Comparison of ENCODE assay signal across 8 cellular contexts in the genomic region with DNA sequence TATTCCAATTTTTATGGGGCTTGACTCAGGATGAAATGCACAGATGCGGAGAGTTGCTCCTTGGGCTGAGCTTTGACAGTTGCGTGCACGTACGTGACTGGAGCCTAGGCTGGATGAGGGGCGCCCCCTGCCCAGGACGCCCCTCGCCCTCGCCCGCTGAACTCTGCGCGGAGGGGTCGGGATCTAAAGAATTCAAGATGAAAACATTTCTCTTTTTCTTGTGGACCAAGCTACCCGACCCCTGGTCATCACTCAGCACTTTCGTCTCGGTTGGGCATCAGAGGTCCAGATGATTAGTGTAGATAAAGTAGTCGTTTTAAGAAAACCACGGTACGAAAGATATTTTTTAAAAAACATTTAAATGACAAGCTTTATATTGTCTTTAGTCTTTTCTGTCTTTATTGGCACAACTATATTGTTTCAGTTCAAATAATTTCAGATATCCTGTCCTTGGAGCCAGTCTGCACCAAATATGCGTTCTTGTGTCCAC. TPM values are rescaled to one million over a fixed set of nuclear protein-coding genes. Genes with fewer than 3 reads are reported as not detected.
DNase-seq lines count a peak whose midpoint lies in the region; ATAC-seq and TF ChIP-seq lines count a peak whose summit lies in the region.

No MANE protein-coding gene starts in this region.

- 9% methylated on average over 19 of the region's 19 CpGs for WGBS in prostate gland

- H3K27ac ChIP-seq in SK-N-MC, result no peak overlapping the region
- peak overlapping the region; percentile 62 to 73 for H3K27ac ChIP-seq in prostate gland

- H3K9me3 ChIP-seq in SK-N-MC (ENCODE audit: low read depth, low read length) (no peaks in the 10 kb centered on the region), prostate gland (no peaks in the 10 kb centered on the region)

- TF ChIP-seq POLR2A in prostate gland (IDR thresholded peaks at IDR 0.05), result no peak

- H3K36me3 ChIP-seq in SK-N-MC (ENCODE audit: insufficient read depth, low read length) (0 out of 2 replicates have a peak, but pooled peaks cover 2% of the 10 kb centered on the region), prostate gland (no peaks in the 10 kb centered on the region)

- intact Hi-C loops in prostate gland (cut with DNase I), result no loop called here

- peak overlapping the region; percentile 86 for H3K4me3 ChIP-seq in AG10803 (ENCODE audit: low read length)
- H3K4me3 ChIP-seq in SK-N-MC, result peak overlapping the region; percentile 75
- H3K4me3 ChIP-seq in fibroblast of mammary gland (ENCODE audit: control insufficient read depth, low read depth, low read length), result peak overlapping the region; percentile 88
- H3K4me3 ChIP-seq in prostate gland, result peak overlapping the region; percentile 78 to 93

- H3K9ac ChIP-seq in SK-N-MC (ENCODE audit: insufficient read length), result peak overlapping the region; percentile 74

- TF ChIP-seq CTCF in AG10803 (conservative IDR thresholded peaks at IDR 0.05; ENCODE audit: low read length) (no peak), fibroblast of mammary gland (conservative IDR thresholded peaks at IDR 0.05; ENCODE audit: control insufficient read depth, insufficient read depth, low read depth, low read length) (no peak), prostate gland (IDR thresholded peaks at IDR 0.05) (no peak)

- ATAC-seq in GM21576 (IDR thresholded peaks at IDR 0.05; ENCODE audit: unreplicated experiment), result peak; percentile 11
- ATAC-seq in GM21619 (IDR thresholded peaks at IDR 0.05; ENCODE audit: unreplicated experiment), result no peak

- H3K4me1 ChIP-seq in prostate gland (replicated peaks), result no peaks in the 10 kb centered on the region

- no peaks in the 10 kb centered on the region for H3K27me3 ChIP-seq in prostate gland (replicated peaks; ENCODE audit: insufficient read depth)

- no peak for DNase-seq in AG10803 (ENCODE audit: low read depth)
- no peak for DNase-seq in SK-N-MC (ENCODE audit: low read depth, low spot score)
- no peak for DNase-seq in fibroblast of mammary gland (ENCODE audit: low read depth)
- DNase-seq in prostate gland (ENCODE audit: low spot score), result no peak
- no peak for DNase-seq in HPDE6-E6E7 (ENCODE audit: extremely low spot score)
- no peak for DNase-seq in NCI-H2171 (lab: John Stamatoyannopoulos, UW)

RNA-seq across cellular contexts. Expression of a gene that starts 0.7 kb away (rescaled TPM):
- 10 to 100 TPM; 31.2 to 51.6 TPM for total RNA-seq in prostate gland

RNA-seq across cellular contexts. Expression of a gene that starts 21.4 kb away (rescaled TPM):
- total RNA-seq in prostate gland, result 100 to 1,000 TPM; 153 to 169 TPM
